Comparison of ENCODE assay signal across 20 cellular contexts in genomic region chr5:856531-857425, GRCh38. TPM values are rescaled to one million over a fixed set of nuclear protein-coding genes. Genes with fewer than 3 reads are reported as not detected.
DNase-seq lines count a peak whose midpoint lies in the region; ATAC-seq, FAIRE-seq and TF ChIP-seq lines count a peak whose summit lies in the region.
"Had no signal": no experiment of that assay in that cellular context is flagged by ENCODE, and none has a peak within 500 bp of the region (broad histone marks: within the 10 kb centered on the region; RNA-seq: fewer than 3 reads in every experiment).

No MANE protein-coding gene starts in this region.

- POLR2A ChIA-PET in activated CD4-positive, alpha-beta T cell treated with anti-CD3 and anti-CD28 coated beads for 36 hours (lab: Charles Lee), result no interaction called here
- POLR2A ChIA-PET in K562 (lab: Yijun Ruan, JAX), result no interaction called here

- H3K36me3 ChIP-seq in H7 (replicated peaks; ENCODE audit: control insufficient read depth, insufficient read depth, low read length) (0 out of 2 replicates have a peak, but pooled peaks cover 2% of the 10 kb centered on the region), K562 (ENCODE audit: control insufficient read depth, insufficient read depth, low read length) (no peaks in the 10 kb centered on the region), osteoblast (ENCODE audit: insufficient read depth, low read length) (no peaks in the 10 kb centered on the region)
- H3K36me3 ChIP-seq: ascending aorta, heart left ventricle, vagina had no signal

- no peaks in the 10 kb centered on the region for H3K4me1 Mint-ChIP-seq in activated CD4-positive, alpha-beta T cell treated with anti-CD3 and anti-CD28 coated beads for 36 hours
- no peaks in the 10 kb centered on the region for H3K4me1 Mint-ChIP-seq in activated CD4-positive, alpha-beta T cell treated with anti-CD3 and anti-CD28 coated beads, Interleukin-2, amount 10 ng/mL, durations not matched to agents 24 days and 14 days

- H3K27ac Mint-ChIP-seq in activated CD4-positive, alpha-beta T cell treated with anti-CD3 and anti-CD28 coated beads for 36 hours, result no peak overlapping the region
- no peak overlapping the region for H3K27ac Mint-ChIP-seq in activated CD4-positive, alpha-beta T cell treated with anti-CD3 and anti-CD28 coated beads, Interleukin-2, amount 10 ng/mL, durations not matched to agents 24 days and 14 days

- TF ChIP-seq CTCF in K562 (IDR thresholded peaks at IDR 0.05 in 2 of 3, conservative IDR thresholded peaks at IDR 0.05 in 1 of 3; ENCODE audit: insufficient read depth in 2 of 3, low read depth in 1 of 3, low read length in 3 of 3), result no peak
- no peak for TF ChIP-seq CTCF in osteoblast (IDR thresholded peaks at IDR 0.05; ENCODE audit: extremely low read depth, low read depth, low read length)

- DNase-seq in activated CD4-positive, alpha-beta T cell treated with anti-CD3 and anti-CD28 coated beads for 36 hours, result no peak
- no peak for DNase-seq in activated CD4-positive, alpha-beta T cell treated with anti-CD3 and anti-CD28 coated beads, Interleukin-2, amount 10 ng/mL, durations not matched to agents 24 days and 14 days
- DNase-seq in H7, result peak; percentile 41
- DNase-seq in K562 (ENCODE audit: extremely low read depth in 1 of 4, low spot score in 3 of 4), result no peak
- peak; percentile 60 for DNase-seq in osteoblast (ENCODE audit: insufficient read length, low spot score, missing footprints)
- DNase-seq in COLO829 (ENCODE audit: low spot score), result no peak
- DNase-seq in NCI-H187 treated with DMSO at 0.1 percent for 48 hours (lab: John Stamatoyannopoulos, UW), result no peak
- DNase-seq in hypothalamus (lab: John Stamatoyannopoulos, UW), result no peak
- DNase-seq: activated gamma-delta T cell; C1 segment of cervical spinal cord; HCEC 1CT; NCI-H2029; RPMI8226; stimulated activated CD4-positive, alpha-beta T cell treated with anti-CD3 and anti-CD28 coated beads, Interleukin-4, amount 100 ng/mL, for 4 hours had no signal

- H3K9ac ChIP-seq in K562 (ENCODE audit: insufficient read depth in 1 of 2, low read depth in 2 of 2, low read length in 2 of 2), result no peak overlapping the region
- H3K9ac ChIP-seq: parathyroid adenoma had no signal

- peak; percentile 23 for ATAC-seq in activated CD4-positive, alpha-beta T cell treated with anti-CD3 and anti-CD28 coated beads for 36 hours
- ATAC-seq in K562, result no peak

- no TSS peak for BruUV-seq in K562 (replicated peaks; lab: Mats Ljungman, UMichigan)

- H3K4me3 Mint-ChIP-seq in activated CD4-positive, alpha-beta T cell treated with anti-CD3 and anti-CD28 coated beads for 36 hours, result no peak overlapping the region
- no peak overlapping the region for H3K4me3 Mint-ChIP-seq in activated CD4-positive, alpha-beta T cell treated with anti-CD3 and anti-CD28 coated beads, Interleukin-2, amount 10 ng/mL, durations not matched to agents 24 days and 14 days

- CTCF ChIA-PET in activated CD4-positive, alpha-beta T cell treated with anti-CD3 and anti-CD28 coated beads for 36 hours (lab: Charles Lee), result no interaction called here
- CTCF ChIA-PET in K562 (lab: Yijun Ruan, JAX; ENCODE audit: low intra/inter-chr PET ratio), result no interaction called here

- peak; percentile 57 for TF ChIP-seq POLR2A in K562 (conservative IDR thresholded peaks at IDR 0.05)

- WGBS in K562 (ENCODE audit: insufficient coverage, low coverage, missing lambda C conversion rate), result 71% methylated on average over 16 of the region's 16 CpGs

- no peak for TF ChIP-seq RAD21 in K562 (CRISPR knock-in tag; conservative IDR thresholded peaks at IDR 0.05 in 1 of 2, IDR thresholded peaks at IDR 0.05 in 1 of 2)

- H3K9me3 ChIP-seq in K562 (replicated peaks; ENCODE audit: control insufficient read depth, insufficient read depth, low read depth, low read length) (no peaks in the 10 kb centered on the region), osteoblast (ENCODE audit: low read depth, low read length) (no peaks in the 10 kb centered on the region)
- H3K9me3 ChIP-seq: ascending aorta, heart left ventricle, vagina had no signal

- in situ Hi-C loops in K562 (cut with MboI), result no loop called here

- no peaks in the 10 kb centered on the region for H3K36me3 Mint-ChIP-seq in activated CD4-positive, alpha-beta T cell treated with anti-CD3 and anti-CD28 coated beads for 36 hours (ENCODE audit: low read depth)
- H3K36me3 Mint-ChIP-seq in activated CD4-positive, alpha-beta T cell treated with anti-CD3 and anti-CD28 coated beads, Interleukin-2, amount 10 ng/mL, durations not matched to agents 24 days and 14 days (ENCODE audit: low read depth), result peaks cover 3% of the 10 kb centered on the region

- H4K20me1 ChIP-seq in K562 (replicated peaks; ENCODE audit: control insufficient read depth, insufficient read depth, low read length), result peaks cover 19% of the 10 kb centered on the region
- no peaks in the 10 kb centered on the region for H4K20me1 ChIP-seq in osteoblast (ENCODE audit: insufficient read depth, low read length)

- no peaks in the 10 kb centered on the region for H3K27me3 ChIP-seq in H7 (ENCODE audit: control insufficient read depth, insufficient read depth, low read length)
- peaks cover 6 to 14% of the 10 kb centered on the region in 2 experiments; a peak in 3 of 5 replicates for H3K27me3 ChIP-seq in K562 (ENCODE audit: control insufficient read depth in 2 of 2, insufficient read depth in 2 of 2, low read length in 2 of 2)
- H3K27me3 ChIP-seq in osteoblast (ENCODE audit: insufficient read depth, low read length), result no peaks in the 10 kb centered on the region
- H3K27me3 ChIP-seq: ascending aorta, heart left ventricle, vagina had no signal

- no peaks in the 10 kb centered on the region for H3K9me3 Mint-ChIP-seq in activated CD4-positive, alpha-beta T cell treated with anti-CD3 and anti-CD28 coated beads for 36 hours (ENCODE audit: low read depth)
- no peaks in the 10 kb centered on the region for H3K9me3 Mint-ChIP-seq in activated CD4-positive, alpha-beta T cell treated with anti-CD3 and anti-CD28 coated beads, Interleukin-2, amount 10 ng/mL, durations not matched to agents 24 days and 14 days

- no peaks in the 10 kb centered on the region for H3K79me2 ChIP-seq in K562 (ENCODE audit: control insufficient read depth, insufficient read depth, low read length)
- no peaks in the 10 kb centered on the region for H3K79me2 ChIP-seq in osteoblast (ENCODE audit: insufficient read depth, low read length)
- H3K79me2 ChIP-seq: parathyroid adenoma had no signal

- H3K4me3 ChIP-seq in H7 (ENCODE audit: insufficient read depth, low read depth, low read length), result no peak overlapping the region
- no peak overlapping the region for H3K4me3 ChIP-seq in K562
- H3K4me3 ChIP-seq in osteoblast (ENCODE audit: insufficient read depth, low read length), result no peak overlapping the region
- H3K4me3 ChIP-seq: ascending aorta, heart left ventricle, skin epidermis, vagina had no signal

- H2AFZ ChIP-seq in K562 (ENCODE audit: low read depth, low read length) (no peak overlapping the region), osteoblast (ENCODE audit: low read length) (no peak overlapping the region)
- H2AFZ ChIP-seq: parathyroid adenoma had no signal

- intact Hi-C loops in activated CD4-positive, alpha-beta T cell treated with anti-CD3 and anti-CD28 coated beads for 36 hours (cut with DNase I, micrococcal nuclease), result no loop called here
- intact Hi-C loops in activated CD4-positive, alpha-beta T cell treated with anti-CD3 and anti-CD28 coated beads, Interleukin-2, amount 10 ng/mL, durations not matched to agents 24 days and 14 days (cut with micrococcal nuclease), result no loop called here
- intact Hi-C loops in K562 (cut with micrococcal nuclease), result loop anchor here (10.0 kb wide), 1 partner anchor 182 kb away; no protein-coding TSS in a partner anchor

- TF ChIP-seq EP300 in K562 (IDR thresholded peaks at IDR 0.05; ENCODE audit: low read length), result no peak

- H3K27me3 Mint-ChIP-seq in activated CD4-positive, alpha-beta T cell treated with anti-CD3 and anti-CD28 coated beads for 36 hours, result peaks cover 3% of the 10 kb centered on the region
- H3K27me3 Mint-ChIP-seq in activated CD4-positive, alpha-beta T cell treated with anti-CD3 and anti-CD28 coated beads, Interleukin-2, amount 10 ng/mL, durations not matched to agents 24 days and 14 days, result no peaks in the 10 kb centered on the region

- no peak overlapping the region for H3K27ac ChIP-seq in K562 (ENCODE audit: extremely low read depth, low read depth, low read length)
- no peak overlapping the region for H3K27ac ChIP-seq in osteoblast (ENCODE audit: low read depth, low read length)
- H3K27ac ChIP-seq: ascending aorta, heart left ventricle, HL-60, parathyroid adenoma, skin epidermis, vagina had no signal

- no peak for FAIRE-seq in K562 (lab: Jason Lieb, UNC)

- H3K4me1 ChIP-seq in K562 (replicated peaks in 1 of 2; ENCODE audit: control insufficient read depth in 2 of 2, insufficient read depth in 2 of 2, low read length in 2 of 2) (peaks cover 0 to 30% of the 10 kb centered on the region in 2 experiments; a peak in 2 of 5 replicates), osteoblast (ENCODE audit: insufficient read depth, low read length) (no peaks in the 10 kb centered on the region)
- H3K4me1 ChIP-seq: ascending aorta, heart left ventricle, parathyroid adenoma, vagina had no signal

- H3K4me2 ChIP-seq in K562 (ENCODE audit: insufficient read depth, low read length), result no peak overlapping the region
- no peak overlapping the region for H3K4me2 ChIP-seq in osteoblast (ENCODE audit: insufficient read depth, low read length)

- no peaks in the 10 kb centered on the region for H3K9me1 ChIP-seq in K562 (ENCODE audit: control insufficient read depth, insufficient read depth, low read length)

RNA-seq across cellular contexts. Expression of gene ZDHHC11, which starts 6.0 kb away (rescaled TPM):
- 1 to 10 TPM; 6.4 to 8.5 TPM for total RNA-seq in activated CD4-positive, alpha-beta T cell treated with anti-CD3 and anti-CD28 coated beads for 36 hours
- 13.6 and 14.3 TPM in 2 replicates for total RNA-seq in activated CD4-positive, alpha-beta T cell treated with anti-CD3 and anti-CD28 coated beads, Interleukin-2, amount 10 ng/mL, durations not matched to agents 24 days and 14 days
- 5.2 and 7.7 TPM in 2 replicates for total RNA-seq in H7 (2014; rRNA removed; shearing (Covaris generic))
- total RNA-seq in K562 (2011; cell fraction: chromatin; rRNA removed; ENCODE audit: low replicate concordance), result 13.2 and 31.1 TPM in 2 replicates
- 14.7 and 17.7 TPM in 2 replicates for total RNA-seq in K562 (2011; cell fraction: nucleolus; rRNA removed)
- total RNA-seq in K562 (2011; cell fraction: nucleoplasm; rRNA removed), result 11.8 and 18.1 TPM in 2 replicates
- total RNA-seq in K562 (2014; rRNA removed), result 0.20 and 1.5 TPM in 2 replicates
- 0.40 and 0.45 TPM in 2 replicates for total RNA-seq in K562 (2014; rRNA removed; fragmentation: Illumina TruSeq; extraction: Trizol)
- total RNA-seq in K562 (2015; rRNA removed; fragmentation: Illumina TruSeq; extraction: Trizol), result 0.29 and 0.30 TPM in 2 replicates
- 2.2 and 2.3 TPM in 2 replicates for total RNA-seq in K562 (2021)
- 0.99 and 1.2 TPM in 2 replicates for polyA plus RNA-seq in K562 (2011; rRNA removed)
- 0.52 and 1.3 TPM in 2 replicates for polyA plus RNA-seq in K562 (2011; cell fraction: cytosol; rRNA removed)
- polyA plus RNA-seq in K562 (2011; cell fraction: nucleus; rRNA removed), result 6.0 and 14.9 TPM in 2 replicates
- polyA plus RNA-seq in K562 (2012), result 1.5 and 6.1 TPM in 2 replicates
- polyA plus RNA-seq in K562 (2014; fragmentation: Illumina TruSeq; extraction: Trizol), result 0.52 and 1.4 TPM in 2 replicates
- under 1 TPM; 0.07 to 0.21 TPM for polyA plus RNA-seq in K562 (2014; fragmentation: Nextera tagmentation; extraction: Ambion mirVana)
- polyA plus RNA-seq in K562 (2014; rRNA removed), result 0.97 and 1.4 TPM in 2 replicates
- 0.81 and 1.1 TPM in 2 replicates for polyA minus RNA-seq in K562 (2011; rRNA and poly(A)+ RNA removed)
- polyA minus RNA-seq in K562 (2011; cell fraction: cytosol; rRNA and poly(A)+ RNA removed), result 1.3 and 1.4 TPM in 2 replicates
- 2.3 and 4.4 TPM in 2 replicates for polyA minus RNA-seq in K562 (2011; cell fraction: nucleus; rRNA and poly(A)+ RNA removed)
- total RNA-seq in osteoblast, result 1.2 and 1.8 TPM in 2 replicates
- total RNA-seq: ascending aorta had no signal

RNA-seq across cellular contexts. Expression of gene BRD9, which starts 35.8 kb away (rescaled TPM):
- 10 to 100 TPM; 46.7 to 49.7 TPM for total RNA-seq in activated CD4-positive, alpha-beta T cell treated with anti-CD3 and anti-CD28 coated beads for 36 hours
- 80.6 and 82.0 TPM in 2 replicates for total RNA-seq in activated CD4-positive, alpha-beta T cell treated with anti-CD3 and anti-CD28 coated beads, Interleukin-2, amount 10 ng/mL, durations not matched to agents 24 days and 14 days
- 32.1 and 39.3 TPM in 2 replicates for total RNA-seq in H7 (2014; rRNA removed; shearing (Covaris generic))
- 217 and 274 TPM in 2 replicates for total RNA-seq in K562 (2011; cell fraction: chromatin; rRNA removed; ENCODE audit: low replicate concordance)
- 94.6 and 102 TPM in 2 replicates for total RNA-seq in K562 (2011; cell fraction: nucleolus; rRNA removed)
- total RNA-seq in K562 (2011; cell fraction: nucleoplasm; rRNA removed), result 114 and 119 TPM in 2 replicates
- total RNA-seq in K562 (2014; rRNA removed) (52.8 and 58.5 TPM in 2 replicates), K562 (2014; rRNA removed; fragmentation: Illumina TruSeq; extraction: Trizol) (37.9 and 39.5 TPM in 2 replicates), K562 (2015; rRNA removed; fragmentation: Illumina TruSeq; extraction: Trizol) (43.1 and 44.9 TPM in 2 replicates), K562 (2021) (62.3 and 68.7 TPM in 2 replicates), osteoblast (29.8 and 35.8 TPM in 2 replicates)
- polyA plus RNA-seq in K562 (2011; rRNA removed) (17.3 and 18.0 TPM in 2 replicates), K562 (2014; fragmentation: Illumina TruSeq; extraction: Trizol) (49.7 and 54.7 TPM in 2 replicates), K562 (2014; fragmentation: Nextera tagmentation; extraction: Ambion mirVana) (1 to 10 TPM; 2.4 to 3.7 TPM), K562 (2014; rRNA removed) (51.8 and 56.4 TPM in 2 replicates)
- polyA plus RNA-seq in K562 (2011; cell fraction: cytosol; rRNA removed), result 14.1 and 18.3 TPM in 2 replicates
- polyA plus RNA-seq in K562 (2011; cell fraction: nucleus; rRNA removed), result 96.2 and 143 TPM in 2 replicates
- polyA plus RNA-seq in K562 (2012), result 36.5 and 41.6 TPM in 2 replicates
- polyA minus RNA-seq in K562 (2011; rRNA and poly(A)+ RNA removed), result 23.4 and 26.6 TPM in 2 replicates
- 16.0 and 18.9 TPM in 2 replicates for polyA minus RNA-seq in K562 (2011; cell fraction: cytosol; rRNA and poly(A)+ RNA removed)
- 54.1 and 62.2 TPM in 2 replicates for polyA minus RNA-seq in K562 (2011; cell fraction: nucleus; rRNA and poly(A)+ RNA removed)

RNA-seq across cellular contexts. Expression of gene TRIP13, which starts 35.9 kb away (rescaled TPM):
- total RNA-seq in activated CD4-positive, alpha-beta T cell treated with anti-CD3 and anti-CD28 coated beads for 36 hours, result 10 to 100 TPM; 34.4 to 34.7 TPM
- total RNA-seq in activated CD4-positive, alpha-beta T cell treated with anti-CD3 and anti-CD28 coated beads, Interleukin-2, amount 10 ng/mL, durations not matched to agents 24 days and 14 days, result 47.5 and 52.6 TPM in 2 replicates
- 60.3 and 63.0 TPM in 2 replicates for total RNA-seq in H7 (2014; rRNA removed; shearing (Covaris generic))
- 80.8 and 99.7 TPM in 2 replicates for total RNA-seq in K562 (2011; cell fraction: chromatin; rRNA removed; ENCODE audit: low replicate concordance)
- total RNA-seq in K562 (2011; cell fraction: nucleolus; rRNA removed), result 42.2 and 50.7 TPM in 2 replicates
- 38.0 and 41.1 TPM in 2 replicates for total RNA-seq in K562 (2011; cell fraction: nucleoplasm; rRNA removed)
- total RNA-seq in K562 (2014; rRNA removed) (48.2 and 68.7 TPM in 2 replicates), K562 (2014; rRNA removed; fragmentation: Illumina TruSeq; extraction: Trizol) (55.2 and 56.8 TPM in 2 replicates), K562 (2015; rRNA removed; fragmentation: Illumina TruSeq; extraction: Trizol) (45.1 and 50.8 TPM in 2 replicates), K562 (2021) (50.0 and 53.2 TPM in 2 replicates), osteoblast (3.8 and 4.0 TPM in 2 replicates)
- polyA plus RNA-seq in K562 (2011; rRNA removed) (93.2 and 116 TPM in 2 replicates), K562 (2014; fragmentation: Illumina TruSeq; extraction: Trizol) (62.6 and 73.0 TPM in 2 replicates), K562 (2014; fragmentation: Nextera tagmentation; extraction: Ambion mirVana) (10 to 100 TPM; 24.1 to 28.9 TPM), K562 (2014; rRNA removed) (65.2 and 73.4 TPM in 2 replicates)
- polyA plus RNA-seq in K562 (2011; cell fraction: cytosol; rRNA removed), result 35.6 and 39.2 TPM in 2 replicates
- 107 and 115 TPM in 2 replicates for polyA plus RNA-seq in K562 (2011; cell fraction: nucleus; rRNA removed)
- polyA plus RNA-seq in K562 (2012), result 39.7 and 46.2 TPM in 2 replicates
- 74.7 and 79.6 TPM in 2 replicates for polyA minus RNA-seq in K562 (2011; rRNA and poly(A)+ RNA removed)
- polyA minus RNA-seq in K562 (2011; cell fraction: cytosol; rRNA and poly(A)+ RNA removed), result 37.0 and 47.0 TPM in 2 replicates
- 20.7 and 35.1 TPM in 2 replicates for polyA minus RNA-seq in K562 (2011; cell fraction: nucleus; rRNA and poly(A)+ RNA removed)
- total RNA-seq: ascending aorta had no signal

Comparison
In these comparisons a context has a peak if more than half of its experiments do, and no peak if none do; other contexts are left out.
1. DNase-seq: peak in H7 (single experiment) and osteoblast (single experiment); none in activated CD4-positive, alpha-beta T cell treated with anti-CD3 and anti-CD28 coated beads for 36 hours (single experiment), activated CD4-positive, alpha-beta T cell treated with anti-CD3 and anti-CD28 coated beads, Interleukin-2, amount 10 ng/mL, durations not matched to agents 24 days and 14 days (single experiment), K562 (0 of 4), COLO829 (single experiment), NCI-H187 treated with DMSO at 0.1 percent for 48 hours (single experiment) and hypothalamus (0 of 51).